Comparison of ENCODE assay signal across 2 cellular contexts in genomic region chr2:219395056-219395455, GRCh38. TPM values are rescaled to one million over a fixed set of nuclear protein-coding genes. Genes with fewer than 3 reads are reported as not detected.
"Had no signal": no experiment of that assay in that cellular context is flagged by ENCODE, and none has a peak within 500 bp of the region (broad histone marks: within the 10 kb centered on the region; RNA-seq: fewer than 3 reads in every experiment).

No MANE protein-coding gene starts in this region.

RNA-seq across cellular contexts. Expression of gene DES, which starts 23.1 kb away (rescaled TPM):
- total RNA-seq: M059J, MCF 10A had no signal
